8 cellular contexts compared by ENCODE assay signal in genomic region chr2:190408538-190409271, GRCh38. TPM values are rescaled to one million over a fixed set of nuclear protein-coding genes. Genes with fewer than 3 reads are reported as not detected.
A peak's percentile ranks its signal among the peaks of the same experiment; 100 is the strongest.
DNase-seq lines count a peak whose midpoint lies in the region; ATAC-seq and TF ChIP-seq lines count a peak whose summit lies in the region.

No MANE protein-coding gene starts in this region.

- ATAC-seq in HG02798 (IDR thresholded peaks at IDR 0.05; ENCODE audit: poor library complexity, unreplicated experiment), result peak; percentile 62
- peak; percentile 63 to 64 for ATAC-seq in activated CD4-positive, CD25-positive, alpha-beta regulatory T cell treated with anti-CD3 and anti-CD28 coated beads, Interleukin-2, amount 50 U/mL, for 24 hours

- H3K4me1 ChIP-seq in colonic mucosa, result peaks cover 7% of the 10 kb centered on the region

- WGBS in lower leg skin, 2 donors, result 1 to 3% methylated on average over 21 to 41 of the region's 54 CpGs

- DNase-seq in NCI-H2029 treated with DMSO at 0.1 percent for 48 hours (lab: John Stamatoyannopoulos, UW), result peak; percentile 46
- no peak for DNase-seq in NCI-H2029 (lab: John Stamatoyannopoulos, UW)
- DNase-seq in NCI-H1417 treated with DMSO at 0.1 percent for 48 hours (lab: John Stamatoyannopoulos, UW), result peak; percentile 55
- peak; percentile 67 for DNase-seq in colonic mucosa
- DNase-seq in lower leg skin (ENCODE audit: low spot score in 2 of 2), result peak; percentile 37 to 89
- peak; percentile 59 to 77 for DNase-seq in stimulated activated CD4-positive, alpha-beta T cell treated with anti-CD3 and anti-CD28 coated beads, Interleukin-4, amount 100 ng/mL, for 4 hours

- TF ChIP-seq CTCF in colonic mucosa (IDR thresholded peaks at IDR 0.05), result no peak
- TF ChIP-seq CTCF in lower leg skin (IDR thresholded peaks at IDR 0.05), result no peak

- no peaks in the 10 kb centered on the region for H3K36me3 ChIP-seq in colonic mucosa

- intact Hi-C loops in colonic mucosa (cut with DNase I), result no loop called here
- intact Hi-C loops in lower leg skin (cut with DNase I; ENCODE audit: low total_unique reads), result loop anchor here (10.0 kb wide), 1 partner anchor 246 kb away; no protein-coding TSS in a partner anchor

- peak overlapping the region; percentile 92 for H3K27ac ChIP-seq in colonic mucosa

- no peaks in the 10 kb centered on the region for H3K9me3 ChIP-seq in colonic mucosa

- TF ChIP-seq POLR2A in lower leg skin (IDR thresholded peaks at IDR 0.05), result no peak

- H3K9ac ChIP-seq in colonic mucosa (ENCODE audit: low read depth in 2 of 2, low read length in 2 of 2), result peak overlapping the region; percentile 83 to 91

- no peaks in the 10 kb centered on the region for H3K27me3 ChIP-seq in colonic mucosa

- peak overlapping the region; percentile 73 for H3K4me3 ChIP-seq in colonic mucosa
- H3K4me3 ChIP-seq in lower leg skin (ENCODE audit: low read depth, poor library complexity, severe bottlenecking), result peak overlapping the region; percentile 68

RNA-seq across cellular contexts. Expression of gene MFSD6, which starts 0.6 kb away (rescaled TPM):
- total RNA-seq in colonic mucosa (10 to 100 TPM; 60.9 to 83.3 TPM), lower leg skin (100 to 1,000 TPM; 184 to 265 (median 208) TPM)
